ENCODE assay signal across 15 cellular contexts in the genomic region with DNA sequence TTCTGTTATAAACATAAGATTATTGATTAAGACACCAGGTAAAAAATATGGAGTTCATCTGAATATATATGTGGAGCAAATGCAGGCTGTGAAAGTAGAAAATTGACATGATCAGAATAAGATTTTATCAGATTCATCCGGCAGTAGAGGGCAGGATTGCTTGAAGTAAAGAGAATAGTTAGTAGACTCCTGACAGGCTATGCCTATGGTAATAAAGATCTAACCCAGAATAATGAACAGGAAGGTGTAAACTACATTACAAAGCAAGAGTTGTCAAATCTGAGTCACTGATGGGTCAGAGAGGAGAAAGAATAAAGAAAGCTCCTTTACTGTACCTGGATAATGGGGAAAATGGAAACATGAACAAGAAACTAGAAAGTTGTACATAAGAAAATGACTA. TPM values are rescaled to one million over a fixed set of nuclear protein-coding genes. Genes with fewer than 3 reads are reported as not detected.
DNase-seq lines count a peak whose midpoint lies in the region; ATAC-seq and TF ChIP-seq lines count a peak whose summit lies in the region.
"Had no signal": no experiment of that assay in that cellular context is flagged by ENCODE, and none has a peak within 500 bp of the region (broad histone marks: within the 10 kb centered on the region; RNA-seq: fewer than 3 reads in every experiment).

No MANE protein-coding gene starts in this region.

- H3K4me1 Mint-ChIP-seq in MCF 10A (ENCODE audit: insufficient read depth, unreplicated experiment) (peaks cover 35% of the 10 kb centered on the region), type B pancreatic cell (ENCODE audit: unreplicated experiment) (peaks cover 4% of the 10 kb centered on the region)

- H3K4me3 ChIP-seq in breast epithelium, result no peak overlapping the region
- H3K4me3 ChIP-seq in epithelial cell of esophagus (ENCODE audit: low read length), result no peak overlapping the region
- H3K4me3 ChIP-seq: mucosa of descending colon, thoracic aorta had no signal

- ATAC-seq in HG03025 (IDR thresholded peaks at IDR 0.05; ENCODE audit: low FRiP score, unreplicated experiment), result no peak
- ATAC-seq: T-cell had no signal

- H3K4me3 Mint-ChIP-seq in MCF 10A (ENCODE audit: unreplicated experiment), result no peak overlapping the region
- no peak overlapping the region for H3K4me3 Mint-ChIP-seq in type B pancreatic cell
- H3K4me3 Mint-ChIP-seq: T-cell had no signal

- H3K27me3 Mint-ChIP-seq in MCF 10A (ENCODE audit: insufficient read depth, unreplicated experiment) (no peaks in the 10 kb centered on the region), type B pancreatic cell (no peaks in the 10 kb centered on the region)

- H3K27me3 ChIP-seq in breast epithelium, result no peaks in the 10 kb centered on the region

- POLR2A ChIA-PET in MCF 10A (lab: Yijun Ruan, JAX), result interaction anchor here (1.0 to 4.2 kb wide), 5 partner anchors 10 to 501 kb away, joined by 3 to 51 read pairs (median 6); a partner anchor contains a TSS

- no TSS peak for BruUV-seq in MCF 10A (replicated peaks; lab: Mats Ljungman, UMichigan)

- H3K36me3 ChIP-seq in breast epithelium, result no peaks in the 10 kb centered on the region
- H3K36me3 ChIP-seq: thoracic aorta had no signal

- H3K36me3 Mint-ChIP-seq in MCF 10A (ENCODE audit: insufficient read depth, unreplicated experiment) (no peaks in the 10 kb centered on the region), type B pancreatic cell (peaks cover 4% of the 10 kb centered on the region)
- H3K36me3 Mint-ChIP-seq: T-cell had no signal

- no peaks in the 10 kb centered on the region for H3K9me3 ChIP-seq in breast epithelium
- H3K9me3 ChIP-seq: mucosa of descending colon, thoracic aorta had no signal

- CTCF ChIA-PET in MCF 10A (lab: Yijun Ruan, JAX), result interaction anchor here (0.5 to 4.5 kb wide), 13 partner anchors 10 to 499 kb away, joined by 3 to 25 read pairs (median 6); no protein-coding TSS in a partner anchor

- peak; percentile 32 for DNase-seq in MCF 10A (ENCODE audit: unreplicated experiment)
- DNase-seq in breast epithelium (ENCODE audit: low spot score in 2 of 2), result no peak
- peak; percentile 27 for DNase-seq in OCI-M1 (lab: John Stamatoyannopoulos, UW)
- DNase-seq in epithelial cell of esophagus (ENCODE audit: low read depth), result peak; percentile 57
- no peak for DNase-seq in type B pancreatic cell (ENCODE audit: extremely low spot score, unreplicated experiment)
- no peak for DNase-seq in middle frontal gyrus (ENCODE audit: extremely low spot score, low spot score)
- no peak for DNase-seq in NCI-H2196 (lab: John Stamatoyannopoulos, UW; ENCODE audit: unreplicated experiment)
- DNase-seq: activated CD4-positive, alpha-beta T cell treated with anti-CD3 and anti-CD28 coated beads, Interleukin-2, amount 50 U/mL, for 48 hours; activated naive CD4-positive, alpha-beta T cell treated with anti-CD3 and anti-CD28 coated beads, Interleukin-2, amount 50 U/mL, for 16 hours; effector memory CD4-positive, alpha-beta T cell; GF-D8; T-cell had no signal

- H3K27ac ChIP-seq in breast epithelium, result no peak overlapping the region

- intact Hi-C loops in MCF 10A (cut with micrococcal nuclease) (loop anchor here (2.0 kb wide), 1 partner anchor 112 kb away; no protein-coding TSS in a partner anchor), breast epithelium (cut with DNase I; ENCODE audit: low total_unique reads) (no loop called here)

- H3K9me3 Mint-ChIP-seq in MCF 10A (ENCODE audit: unreplicated experiment) (no peaks in the 10 kb centered on the region), type B pancreatic cell (no peaks in the 10 kb centered on the region)
- H3K9me3 Mint-ChIP-seq: T-cell had no signal

- TF ChIP-seq POLR2A in breast epithelium (IDR thresholded peaks at IDR 0.05), result no peak

- H3K27ac Mint-ChIP-seq in MCF 10A (ENCODE audit: low read depth, unreplicated experiment), result peak overlapping the region; percentile 97
- no peak overlapping the region for H3K27ac Mint-ChIP-seq in type B pancreatic cell
- H3K27ac Mint-ChIP-seq: T-cell had no signal

- no peak for TF ChIP-seq CTCF in MCF 10A (IDR thresholded peaks at IDR 0.05; ENCODE audit: unreplicated experiment)
- TF ChIP-seq CTCF in breast epithelium (IDR thresholded peaks at IDR 0.05), result no peak
- TF ChIP-seq CTCF in epithelial cell of esophagus (IDR thresholded peaks at IDR 0.05; ENCODE audit: insufficient read depth, low read depth, low read length, missing control alignments), result no peak
- peak; percentile 20 for TF ChIP-seq CTCF in type B pancreatic cell (conservative IDR thresholded peaks at IDR 0.05)

- no peaks in the 10 kb centered on the region for H3K4me1 ChIP-seq in breast epithelium

RNA-seq across cellular contexts. Expression of a gene that starts 20.8 kb away (rescaled TPM):
- total RNA-seq in MCF 10A (2022) (33.9 and 37.1 TPM in 2 replicates), breast epithelium (10 to 100 TPM; 21.0 to 32.2 (median 26.9) TPM), type B pancreatic cell (ENCODE audit: low replicate concordance) (47.2 and 47.8 TPM in 2 replicates)

Comparison
In these comparisons a context has a peak if more than half of its experiments do, and no peak if none do; other contexts are left out.
1. DNase-seq: peak in MCF 10A (single experiment), OCI-M1 (single experiment) and epithelial cell of esophagus (single experiment); none in breast epithelium (0 of 2), type B pancreatic cell (single experiment), middle frontal gyrus (single experiment) and NCI-H2196 (single experiment).